8 cellular contexts compared by ENCODE assay signal in the genomic region with DNA sequence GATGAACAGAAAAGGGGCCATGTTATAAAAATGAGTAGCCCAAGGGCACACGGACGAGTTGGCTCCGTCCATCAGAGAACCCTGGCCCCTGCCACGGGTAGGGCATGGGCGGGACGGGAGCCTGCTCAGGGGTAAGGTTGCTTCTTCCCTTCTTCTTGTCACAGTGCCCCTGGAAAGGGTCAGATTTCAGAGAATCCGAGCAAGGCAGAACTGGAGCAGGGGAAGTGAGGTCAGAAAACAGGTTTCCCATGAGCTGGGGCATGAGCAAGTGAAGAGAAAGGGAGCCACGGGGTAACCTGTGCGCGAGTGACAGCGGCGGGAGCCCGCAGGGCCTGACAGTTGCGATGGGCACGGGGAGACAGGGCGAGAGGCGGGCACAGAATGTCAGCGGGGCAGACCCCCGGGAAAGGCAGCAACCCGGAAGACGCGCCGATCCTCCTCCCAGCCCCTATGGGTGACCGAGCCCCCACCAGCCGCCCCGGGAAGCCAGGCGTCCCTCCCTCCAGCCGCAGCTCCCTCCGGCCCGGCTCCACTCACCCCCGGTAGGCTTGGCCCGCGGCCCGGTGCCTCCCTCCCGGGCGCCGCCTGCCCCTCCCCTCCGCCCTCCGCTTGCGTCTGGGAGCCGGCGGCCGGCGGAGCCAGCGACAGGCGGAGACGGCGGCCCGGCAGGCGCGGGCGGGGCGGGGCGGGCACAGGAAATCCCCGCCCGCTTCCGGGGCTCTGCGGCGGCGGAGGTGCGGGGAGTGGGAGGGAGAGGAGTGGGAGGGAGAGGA. TPM values are rescaled to one million over a fixed set of nuclear protein-coding genes. Genes with fewer than 3 reads are reported as not detected.
DNase-seq lines count a peak whose midpoint lies in the region; ATAC-seq, FAIRE-seq and TF ChIP-seq lines count a peak whose summit lies in the region.

A gene (minus strand): TSS at position 671 of the 773 bp plus-strand sequence. CDS start 2,829 bp downstream, outside the sequence.

- DNase-seq in DMS53 (lab: John Stamatoyannopoulos, UW): peak; percentile 98
- peak; percentile 75 for DNase-seq in HuH-7 (ENCODE audit: low spot score)
- DNase-seq in SHP77 (lab: John Stamatoyannopoulos, UW): peak; percentile 33 to 73
- DNase-seq in activated gamma-delta T cell treated with anti-CD3 and anti-CD28 coated beads, Interleukin-2, amount 50 U/mL, for 16 hours (ENCODE audit: low read depth): peak; percentile 62
- DNase-seq in frontal cortex (ENCODE audit: low spot score in 2 of 2): peak; percentile 82 to 83
- peak; percentile 56 for DNase-seq in neuronal stem cell (ENCODE audit: low spot score)

- H3K14ac ChIP-seq in neuronal stem cell (ENCODE audit: low read length): peak within 1 kb of the TSS; percentile 42

- H3K4me3 ChIP-seq in neuronal stem cell (ENCODE audit: low read length in 2 of 2): peak within 1 kb of the TSS; percentile 64 to 95

- H3K27me3 ChIP-seq in neuronal stem cell (ENCODE audit: control insufficient read depth in 3 of 3, insufficient read depth in 3 of 3, low read depth in 1 of 3, low read length in 3 of 3): no peaks in the 10 kb centered on the region

- peak; percentile 79 for ATAC-seq in GM21447 (IDR thresholded peaks at IDR 0.05; ENCODE audit: unreplicated experiment)

- TF ChIP-seq CTCF in subcutaneous adipose tissue (IDR thresholded peaks at IDR 0.05; ENCODE audit: low read depth): no peak

- H3K36me3 ChIP-seq in neuronal stem cell (replicated peaks in 1 of 2; ENCODE audit: control insufficient read depth in 2 of 2, insufficient read depth in 2 of 2, low read length in 2 of 2): peaks cover 4 to 26% of the 10 kb centered on the region in 2 donors

- H2BK120ac ChIP-seq in neuronal stem cell (ENCODE audit: low read depth, low read length): peak within 1 kb of the TSS; percentile 93

- peak within 1 kb of the TSS; percentile 93 for H2BK5ac ChIP-seq in neuronal stem cell (ENCODE audit: low read length)

- peak within 1 kb of the TSS; percentile 85 for H3K9ac ChIP-seq in neuronal stem cell (ENCODE audit: low read depth, low read length, poor library complexity)

- no peaks in the 10 kb centered on the region for H3K79me1 ChIP-seq in neuronal stem cell (ENCODE audit: low read depth, low read length)

- peak within 1 kb of the TSS; percentile 89 for H3K4me2 ChIP-seq in neuronal stem cell (ENCODE audit: insufficient read depth, low read length, poor library complexity, severe bottlenecking)

- peak within 1 kb of the TSS; percentile 92 for H2AFZ ChIP-seq in neuronal stem cell (ENCODE audit: low read length)

- peaks cover 6 to 9% of the 10 kb centered on the region in 2 donors for H3K4me1 ChIP-seq in neuronal stem cell (ENCODE audit: control insufficient read depth in 2 of 2, insufficient read depth in 1 of 2, low read depth in 1 of 2, low read length in 2 of 2)

- H3K4ac ChIP-seq in neuronal stem cell (ENCODE audit: low read length): no peak within 1 kb of the TSS

- H2AK5ac ChIP-seq in neuronal stem cell (ENCODE audit: low read depth, low read length): peak within 1 kb of the TSS; percentile 19

- H2BK15ac ChIP-seq in neuronal stem cell (ENCODE audit: low read length): peak within 1 kb of the TSS; percentile 82

- no peaks in the 10 kb centered on the region for H3K9me3 ChIP-seq in neuronal stem cell (replicated peaks in 1 of 2; ENCODE audit: control insufficient read depth in 2 of 2, insufficient read depth in 1 of 2, low read depth in 1 of 2, low read length in 2 of 2)

- peak within 1 kb of the TSS; percentile 95 for H3K18ac ChIP-seq in neuronal stem cell (ENCODE audit: low read length)

- peak within 1 kb of the TSS; percentile 82 for H3K23ac ChIP-seq in neuronal stem cell (ENCODE audit: low read depth, low read length, poor library complexity)

- WGBS in neuronal stem cell (ENCODE audit: extremely low coverage in 2 of 2, insufficient read length in 2 of 2, insufficient replicate concordance in 1 of 2), 2 donors: no CpG with 5 or more reads among the region's 61 CpGs

- H4K8ac ChIP-seq in neuronal stem cell (ENCODE audit: low read depth, low read length): no peak within 1 kb of the TSS

- H3K27ac ChIP-seq in neuronal stem cell (replicated peaks; ENCODE audit: low read length): peak within 1 kb of the TSS; percentile 67

- no peak for FAIRE-seq in frontal cortex (lab: Jason Lieb, UNC)

- H2BK12ac ChIP-seq in neuronal stem cell (ENCODE audit: low read length): no peak within 1 kb of the TSS

- no peak within 1 kb of the TSS for H4K91ac ChIP-seq in neuronal stem cell (ENCODE audit: low read depth, low read length, poor library complexity)

RNA-seq across cellular contexts. Expression of the gene that starts here (rescaled TPM):
- total RNA-seq in frontal cortex (33.4 TPM), subcutaneous adipose tissue (10 to 100 TPM; 17.3 to 26.0 (median 23.2) TPM)
- polyA plus RNA-seq in neuronal stem cell (2013, experiment 1 of 2): 6.5 TPM
- 6.5 TPM for polyA plus RNA-seq in neuronal stem cell (2013, experiment 2 of 2)

Comparison
In these comparisons a context has a peak if more than half of its experiments do, and no peak if none do; other contexts are left out.
1. Peak in every context shown above with its lines: DNase-seq, ATAC-seq, H3K4me3 ChIP-seq and H3K27ac ChIP-seq.